ENCODE assay signal across 8 cellular contexts in the genomic region with DNA sequence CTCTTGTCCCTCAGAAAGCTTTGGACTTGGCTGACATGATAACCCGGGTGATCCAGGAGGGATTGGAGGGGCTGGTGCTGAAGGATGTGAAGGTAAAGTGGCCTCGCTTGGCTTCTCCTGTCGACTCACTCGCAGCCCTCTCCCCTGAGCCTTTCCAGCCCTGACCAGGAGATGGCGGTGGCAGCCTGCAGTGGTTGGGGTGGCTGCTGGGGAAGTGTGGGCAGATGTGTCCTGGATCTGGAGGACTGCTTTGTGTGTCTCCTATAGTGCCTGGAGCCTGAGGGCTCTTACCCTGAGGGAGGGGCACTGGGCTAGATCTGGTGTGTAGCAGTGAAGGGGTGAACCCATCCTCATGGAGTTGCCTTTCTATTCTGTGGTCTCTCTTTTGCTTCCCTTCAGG.
A peak's percentile ranks its signal among the peaks of the same experiment; 100 is the strongest.
DNase-seq lines count a peak whose midpoint lies in the region; ATAC-seq, FAIRE-seq and TF ChIP-seq lines count a peak whose summit lies in the region.

No MANE protein-coding gene starts in this region.

- H3K27ac ChIP-seq in neutrophil = peak overlapping the region; percentile 84

- no peaks in the 10 kb centered on the region for H3K27me3 ChIP-seq in neutrophil

- H3K9me3 ChIP-seq in neutrophil = no peaks in the 10 kb centered on the region

- H3K36me3 ChIP-seq in neutrophil = peaks cover 23% of the 10 kb centered on the region

- DNase-seq in DMS153 (lab: John Stamatoyannopoulos, UW) = peak; percentile 54
- DNase-seq in RCC 7860 (ENCODE audit: low spot score) = peak; percentile 51
- DNase-seq in activated T-helper 9 cell treated with anti-CD3 and anti-CD28 coated beads, Interleukin-2, amount 50 U/mL, for 16 hours (ENCODE audit: low read depth) = peak; percentile 70
- DNase-seq in fibroblast of the conjunctiva (ENCODE audit: low read depth) = peak; percentile 50
- peak; percentile 44 for DNase-seq in stromal cell of bone marrow (ENCODE audit: low read depth)

- ATAC-seq in HG02642 (IDR thresholded peaks at IDR 0.05; ENCODE audit: poor library complexity, unreplicated experiment) = peak; percentile 56
- no peak for ATAC-seq in HG02852 (IDR thresholded peaks at IDR 0.05; ENCODE audit: unreplicated experiment)

- TF ChIP-seq CTCF in neutrophil (IDR thresholded peaks at IDR 0.05) = peak; percentile 87

- FAIRE-seq in RCC 7860 (lab: Jason Lieb, UNC) = no peak

- H3K4me1 ChIP-seq in neutrophil (ENCODE audit: control insufficient read depth in 1 of 2, insufficient read depth in 1 of 2, low read depth in 1 of 2, low read length in 1 of 2) = peaks cover 70 to 77% of the 10 kb centered on the region in 2 experiments

- H3K4me3 ChIP-seq in neutrophil (ENCODE audit: low read depth in 1 of 2, low read length in 1 of 2) = no peak overlapping the region
